ENCODE assay signal across 11 cellular contexts in genomic region chr9:113155911-113156559, GRCh38. TPM values are rescaled to one million over a fixed set of nuclear protein-coding genes. Genes with fewer than 3 reads are reported as not detected.
DNase-seq lines count a peak whose midpoint lies in the region; ATAC-seq, FAIRE-seq and TF ChIP-seq lines count a peak whose summit lies in the region.
"Had no signal": no experiment of that assay in that cellular context is flagged by ENCODE, and none has a peak within 500 bp of the region (broad histone marks: within the 10 kb centered on the region; RNA-seq: fewer than 3 reads in every experiment).

No MANE protein-coding gene starts in this region.

- peak; percentile 49 for DNase-seq in Karpas-422
- DNase-seq in WTC11 (ENCODE audit: low spot score), result no peak
- peak; percentile 23 to 61 for DNase-seq in stimulated activated effector memory CD8-positive, alpha-beta T cell treated with anti-CD3 and anti-CD28 coated beads, Interleukin-12 subunit alpha, Interleukin-12 subunit beta, amount 100 ng/mL, for 72 hours (ENCODE audit: low spot score in 2 of 2)
- no peak for DNase-seq in esophagus squamous epithelium (lab: John Stamatoyannopoulos, UW)
- no peak for DNase-seq in DMS79 (lab: John Stamatoyannopoulos, UW)
- DNase-seq in GM19239 (ENCODE audit: insufficient read length, low spot score), result no peak
- DNase-seq: cerebellar nuclear complex, NCI-H1417 had no signal

- WGBS in esophagus squamous epithelium, 2 donors, result 47 to 50% methylated on average over 7 of the region's 7 CpGs

- H3K9me3 Mint-ChIP-seq in WTC11, result no peaks in the 10 kb centered on the region
- no peaks in the 10 kb centered on the region for H3K9me3 Mint-ChIP-seq in stimulated activated effector memory CD8-positive, alpha-beta T cell treated with anti-CD3 and anti-CD28 coated beads, Interleukin-12 subunit alpha, Interleukin-12 subunit beta, amount 100 ng/mL, for 72 hours

- no peak for TF ChIP-seq CTCF in WTC11 (IDR thresholded peaks at IDR 0.05)
- no peak for TF ChIP-seq CTCF in esophagus squamous epithelium (IDR thresholded peaks at IDR 0.05)

- H3K4me1 ChIP-seq in Karpas-422 (ENCODE audit: low read length) (peaks cover 28% of the 10 kb centered on the region), esophagus squamous epithelium (peaks cover 12 to 46% (median 12%) of the 10 kb centered on the region in 3 donors)

- no peak overlapping the region for H2AFZ ChIP-seq in Karpas-422 (ENCODE audit: low read length)

- POLR2A ChIA-PET in WTC11 (lab: Charles Lee), result no interaction called here

- intact Hi-C loops in esophagus squamous epithelium (cut with DNase I), result no loop called here

- ATAC-seq in WTC11 (no peak), HG02973 (IDR thresholded peaks at IDR 0.05; ENCODE audit: unreplicated experiment) (no peak)
- ATAC-seq in stimulated activated effector memory CD8-positive, alpha-beta T cell treated with anti-CD3 and anti-CD28 coated beads, Interleukin-12 subunit alpha, Interleukin-12 subunit beta, amount 100 ng/mL, for 72 hours, result peak; percentile 59

- H3K27me3 ChIP-seq in Karpas-422 (ENCODE audit: low read length) (no peaks in the 10 kb centered on the region), layer of hippocampus (ENCODE audit: control insufficient read depth, insufficient read depth, low read length) (no peaks in the 10 kb centered on the region), esophagus squamous epithelium (no peaks in the 10 kb centered on the region)

- H3K9me2 ChIP-seq in Karpas-422 (replicated peaks; ENCODE audit: insufficient read depth, low read length), result no peaks in the 10 kb centered on the region

- no peaks in the 10 kb centered on the region for H3K9me3 ChIP-seq in Karpas-422 (ENCODE audit: low read length)
- H3K9me3 ChIP-seq in esophagus squamous epithelium, result no peaks in the 10 kb centered on the region

- H3K36me3 Mint-ChIP-seq in WTC11, result peaks cover 3% of the 10 kb centered on the region; the same call in 1 of the 2 replicates
- H3K36me3 Mint-ChIP-seq in stimulated activated effector memory CD8-positive, alpha-beta T cell treated with anti-CD3 and anti-CD28 coated beads, Interleukin-12 subunit alpha, Interleukin-12 subunit beta, amount 100 ng/mL, for 72 hours, result peaks cover 41% of the 10 kb centered on the region

- peak overlapping the region; percentile 5 for H3K4me2 ChIP-seq in Karpas-422 (ENCODE audit: low read depth, low read length, poor library complexity, severe bottlenecking)

- CTCF ChIA-PET in WTC11 (lab: Charles Lee), result interaction anchor here (2.6 kb wide), 1 partner anchor 119 kb away, joined by 8 read pairs; the partner anchor contains the start of genes CDC26 and PRPF4

- no peaks in the 10 kb centered on the region for H4K20me1 ChIP-seq in Karpas-422 (ENCODE audit: insufficient read depth, low read depth, low read length)

- H3K27ac ChIP-seq in Karpas-422 (ENCODE audit: low read length) (no peak overlapping the region), layer of hippocampus (ENCODE audit: low read depth, low read length) (peak overlapping the region; percentile 96), esophagus squamous epithelium (no peak overlapping the region)

- no peak overlapping the region for H3K9ac ChIP-seq in Karpas-422 (ENCODE audit: low read length)

- peaks cover 16% of the 10 kb centered on the region for H3K27me3 Mint-ChIP-seq in WTC11 (ENCODE audit: low read depth)

- H3K4me3 ChIP-seq in Karpas-422 (ENCODE audit: low read length), result no peak overlapping the region
- no peak overlapping the region for H3K4me3 ChIP-seq in esophagus squamous epithelium

- H3K27ac Mint-ChIP-seq in WTC11, result peak overlapping the region; percentile 50; the same call in 1 of the 2 replicates
- peak overlapping the region; percentile 80 for H3K27ac Mint-ChIP-seq in stimulated activated effector memory CD8-positive, alpha-beta T cell treated with anti-CD3 and anti-CD28 coated beads, Interleukin-12 subunit alpha, Interleukin-12 subunit beta, amount 100 ng/mL, for 72 hours

- no peak for TF ChIP-seq POLR2A in esophagus squamous epithelium (IDR thresholded peaks at IDR 0.05)

- no peak overlapping the region for H3K4me3 Mint-ChIP-seq in WTC11
- H3K4me3 Mint-ChIP-seq in stimulated activated effector memory CD8-positive, alpha-beta T cell treated with anti-CD3 and anti-CD28 coated beads, Interleukin-12 subunit alpha, Interleukin-12 subunit beta, amount 100 ng/mL, for 72 hours, result peak overlapping the region; percentile 31

- FAIRE-seq in GM19239 (lab: Jason Lieb, UNC), result no peak
- FAIRE-seq: GM12892 had no signal

- H3K36me3 ChIP-seq in Karpas-422 (ENCODE audit: insufficient read depth, low read length) (0 out of 2 replicates have a peak, but pooled peaks cover 4% of the 10 kb centered on the region), esophagus squamous epithelium (peaks cover 0 to 47% (median 0%) of the 10 kb centered on the region in 3 donors)

- H3K79me2 ChIP-seq in Karpas-422 (ENCODE audit: low read length), result no peaks in the 10 kb centered on the region

- H3K4me1 Mint-ChIP-seq in WTC11, result peaks cover 32% of the 10 kb centered on the region
- peaks cover 61% of the 10 kb centered on the region for H3K4me1 Mint-ChIP-seq in stimulated activated effector memory CD8-positive, alpha-beta T cell treated with anti-CD3 and anti-CD28 coated beads, Interleukin-12 subunit alpha, Interleukin-12 subunit beta, amount 100 ng/mL, for 72 hours

TF ChIP-seq in WTC11, 78 proteins besides CTCF, POLR2A, EP300 and RAD21:
- TF ChIP-seq ZNF317 (CRISPR knock-in tag; IDR thresholded peaks at IDR 0.05; ENCODE audit: borderline replicate concordance, low read depth) (no peak), ZNF423 (CRISPR knock-in tag; IDR thresholded peaks at IDR 0.05) (no peak), ZNF232 (CRISPR knock-in tag; IDR thresholded peaks at IDR 0.05) (no peak), GABPB1 (CRISPR knock-in tag; IDR thresholded peaks at IDR 0.05) (no peak), FOXP4 (CRISPR knock-in tag; IDR thresholded peaks at IDR 0.05) (no peak), JAZF1 (CRISPR knock-in tag; IDR thresholded peaks at IDR 0.05) (no peak), ZSCAN18 (CRISPR knock-in tag; IDR thresholded peaks at IDR 0.05) (no peak)

RNA-seq across cellular contexts. Expression of gene SLC31A2, which starts 5.2 kb away (rescaled TPM):
- 0.26 and 0.83 TPM in 2 replicates for total RNA-seq in Karpas-422 (2014; rRNA removed; shearing (Covaris generic); ENCODE audit: low replicate concordance)
- total RNA-seq in WTC11 (2021) (1.7 to 2.0 TPM (median 1.8 TPM) in 3 replicates), esophagus squamous epithelium (10 to 100 TPM in 3 of 4 donors, 1 to 10 TPM in 1; 7.1 to 15.2 (median 12.8) TPM)

Comparison
In these comparisons a context has a peak if more than half of its experiments do, and no peak if none do; other contexts are left out.
1. DNase-seq: peak in Karpas-422 (single experiment) and stimulated activated effector memory CD8-positive, alpha-beta T cell treated with anti-CD3 and anti-CD28 coated beads, Interleukin-12 subunit alpha, Interleukin-12 subunit beta, amount 100 ng/mL, for 72 hours (2 of 2); none in WTC11 (single experiment), esophagus squamous epithelium (single experiment), DMS79 (single experiment) and GM19239 (single experiment).